In genomic region chr17:59786213-59786535, GRCh38 we compare ENCODE assay signal across 7 cellular contexts.
A peak's percentile ranks its signal among the peaks of the same experiment; 100 is the strongest.
DNase-seq lines count a peak whose midpoint lies in the region; ATAC-seq, FAIRE-seq and TF ChIP-seq lines count a peak whose summit lies in the region.

No MANE protein-coding gene starts in this region.

- no peak overlapping the region for H2AFZ ChIP-seq in hepatocyte

- no peaks in the 10 kb centered on the region for H3K9me3 Mint-ChIP-seq in activated CD4-positive, alpha-beta memory T cell treated with anti-CD3 and anti-CD28 coated beads, Interleukin-2, amount 10 ng/mL, durations not matched to agents 7 days and 5 days
- no peaks in the 10 kb centered on the region for H3K9me3 Mint-ChIP-seq in stimulated activated naive CD8-positive, alpha-beta T cell treated with anti-CD3 and anti-CD28 coated beads, Interleukin-15, Interleukin-2, amounts not matched to agents 100 ng/mL and 50 ng/mL, for 24 hours

- intact Hi-C loops in left colon (cut with DNase I, micrococcal nuclease) = no loop called here

- H3K27me3 ChIP-seq in hepatocyte = no peaks in the 10 kb centered on the region

- no peak for FAIRE-seq in RCC 7860 (lab: Jason Lieb, UNC)

- no peak for TF ChIP-seq CTCF in hepatocyte (IDR thresholded peaks at IDR 0.05; ENCODE audit: poor library complexity)

- no peak for DNase-seq in activated CD4-positive, alpha-beta memory T cell treated with anti-CD3 and anti-CD28 coated beads, Interleukin-2, amount 10 ng/mL, durations not matched to agents 7 days and 5 days
- no peak for DNase-seq in hepatocyte (ENCODE audit: low spot score)
- DNase-seq in left colon = no peak
- DNase-seq in NCI-H2029 (lab: John Stamatoyannopoulos, UW) = no peak
- DNase-seq in RCC 7860 (ENCODE audit: low spot score) = no peak

- H3K4me2 ChIP-seq in hepatocyte = peak overlapping the region; percentile 56

- no peak overlapping the region for H3K4me3 ChIP-seq in hepatocyte

- peak overlapping the region; percentile 97 for H3K27ac Mint-ChIP-seq in activated CD4-positive, alpha-beta memory T cell treated with anti-CD3 and anti-CD28 coated beads, Interleukin-2, amount 10 ng/mL, durations not matched to agents 7 days and 5 days
- peak overlapping the region; percentile 100 for H3K27ac Mint-ChIP-seq in stimulated activated naive CD8-positive, alpha-beta T cell treated with anti-CD3 and anti-CD28 coated beads, Interleukin-15, Interleukin-2, amounts not matched to agents 100 ng/mL and 50 ng/mL, for 24 hours

- WGBS in hepatocyte (ENCODE audit: low lambda C conversion rate, missing lambda C conversion rate) = 11% methylated on average over 2 of the region's 2 CpGs

- peak; percentile 1 for ATAC-seq in HG03378 (IDR thresholded peaks at IDR 0.05; ENCODE audit: unreplicated experiment)
- no peak for ATAC-seq in left colon

- H4K20me1 ChIP-seq in hepatocyte (ENCODE audit: insufficient read depth, poor library complexity, severe bottlenecking) = no peaks in the 10 kb centered on the region

- no peaks in the 10 kb centered on the region for H3K36me3 ChIP-seq in hepatocyte (replicated peaks; ENCODE audit: insufficient read depth, low read depth)

- peaks cover 47% of the 10 kb centered on the region for H3K4me1 ChIP-seq in hepatocyte (ENCODE audit: insufficient read depth)

- peaks cover 62% of the 10 kb centered on the region for H3K4me1 Mint-ChIP-seq in activated CD4-positive, alpha-beta memory T cell treated with anti-CD3 and anti-CD28 coated beads, Interleukin-2, amount 10 ng/mL, durations not matched to agents 7 days and 5 days
- peaks cover 80% of the 10 kb centered on the region for H3K4me1 Mint-ChIP-seq in stimulated activated naive CD8-positive, alpha-beta T cell treated with anti-CD3 and anti-CD28 coated beads, Interleukin-15, Interleukin-2, amounts not matched to agents 100 ng/mL and 50 ng/mL, for 24 hours (ENCODE audit: low read depth)

- no peaks in the 10 kb centered on the region for H3K27me3 Mint-ChIP-seq in activated CD4-positive, alpha-beta memory T cell treated with anti-CD3 and anti-CD28 coated beads, Interleukin-2, amount 10 ng/mL, durations not matched to agents 7 days and 5 days
- H3K27me3 Mint-ChIP-seq in stimulated activated naive CD8-positive, alpha-beta T cell treated with anti-CD3 and anti-CD28 coated beads, Interleukin-15, Interleukin-2, amounts not matched to agents 100 ng/mL and 50 ng/mL, for 24 hours = no peaks in the 10 kb centered on the region

- CTCF ChIA-PET in activated CD4-positive, alpha-beta memory T cell treated with anti-CD3 and anti-CD28 coated beads, Interleukin-2, amount 10 ng/mL, durations not matched to agents 7 days and 5 days (lab: Charles Lee) = interaction anchor here (0.6 to 8.9 kb wide), 11 partner anchors 13 to 179 kb away, joined by 3 to 88 read pairs (median 6); partner anchors contain the start of gene RNFT1

- H3K36me3 Mint-ChIP-seq in activated CD4-positive, alpha-beta memory T cell treated with anti-CD3 and anti-CD28 coated beads, Interleukin-2, amount 10 ng/mL, durations not matched to agents 7 days and 5 days (ENCODE audit: low read depth) = peaks cover 39% of the 10 kb centered on the region
- H3K36me3 Mint-ChIP-seq in stimulated activated naive CD8-positive, alpha-beta T cell treated with anti-CD3 and anti-CD28 coated beads, Interleukin-15, Interleukin-2, amounts not matched to agents 100 ng/mL and 50 ng/mL, for 24 hours (ENCODE audit: low read depth) = peaks cover 38% of the 10 kb centered on the region

- no peaks in the 10 kb centered on the region for H3K9me2 ChIP-seq in hepatocyte (replicated peaks; ENCODE audit: insufficient read depth)

- H3K4me3 Mint-ChIP-seq in activated CD4-positive, alpha-beta memory T cell treated with anti-CD3 and anti-CD28 coated beads, Interleukin-2, amount 10 ng/mL, durations not matched to agents 7 days and 5 days = peak overlapping the region; percentile 79
- H3K4me3 Mint-ChIP-seq in stimulated activated naive CD8-positive, alpha-beta T cell treated with anti-CD3 and anti-CD28 coated beads, Interleukin-15, Interleukin-2, amounts not matched to agents 100 ng/mL and 50 ng/mL, for 24 hours = peak overlapping the region; percentile 77

- H3K79me2 ChIP-seq in hepatocyte = peaks cover 2% of the 10 kb centered on the region

- no peaks in the 10 kb centered on the region for H3K9me3 ChIP-seq in hepatocyte (ENCODE audit: low read depth)

- POLR2A ChIA-PET in activated CD4-positive, alpha-beta memory T cell treated with anti-CD3 and anti-CD28 coated beads, Interleukin-2, amount 10 ng/mL, durations not matched to agents 7 days and 5 days (lab: Charles Lee) = interaction anchor here (0.7 to 20.1 kb wide), 23 partner anchors 9 to 1449 kb away, joined by 3 to 2499 read pairs (median 5); partner anchors contain the start of genes CLTC, PTRH2, RNFT1 and RPS6KB1

- H3K27ac ChIP-seq in hepatocyte = peak overlapping the region; percentile 91
